Comparison of ENCODE assay signal across 1 cellular context in the genomic region with DNA sequence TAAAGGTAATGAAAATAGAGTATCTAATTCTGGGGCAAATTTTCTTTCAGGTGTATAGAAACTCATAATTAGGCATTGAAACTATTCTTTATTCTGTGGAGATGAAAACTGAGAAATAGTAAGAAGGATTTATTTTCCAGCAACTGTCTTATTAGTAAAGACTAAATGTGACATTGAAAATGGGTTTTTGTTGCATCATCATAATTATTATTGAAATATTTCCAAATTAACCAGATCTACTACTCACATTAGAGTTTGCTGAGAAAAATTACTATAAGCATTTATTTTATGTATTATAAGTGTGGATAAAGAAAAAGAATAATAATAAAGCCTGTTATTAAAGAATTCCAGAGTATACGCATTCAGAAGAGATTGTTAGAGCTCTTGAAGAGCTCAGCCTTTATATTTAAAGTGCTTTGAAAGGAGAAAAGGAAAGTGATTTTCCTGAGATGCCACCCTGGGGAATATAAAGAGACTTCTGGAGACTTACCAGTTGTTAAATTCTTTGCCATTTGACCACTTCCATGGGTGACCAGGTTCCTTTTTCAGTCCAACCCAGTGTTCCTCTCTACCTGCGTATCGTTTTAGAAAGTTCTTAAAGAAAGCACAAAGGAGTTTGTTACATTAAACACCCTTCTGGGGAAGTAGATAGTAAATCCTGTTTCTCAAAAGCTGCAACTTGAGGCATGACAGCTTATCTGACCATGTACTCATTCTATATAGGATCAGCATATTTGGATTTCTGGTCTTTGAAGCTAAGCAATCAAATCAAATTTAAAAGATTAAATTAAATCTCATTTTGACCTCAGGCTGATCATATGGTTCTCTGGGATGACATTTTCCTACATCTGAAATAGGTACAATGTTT.
TF ChIP-seq lines count a peak whose summit lies in the region.

No MANE protein-coding gene starts in this region.

TF ChIP-seq in K562, 482 proteins besides CTCF, POLR2A, EP300 and RAD21 (continued from another document):
- TF ChIP-seq, protein P1, sequence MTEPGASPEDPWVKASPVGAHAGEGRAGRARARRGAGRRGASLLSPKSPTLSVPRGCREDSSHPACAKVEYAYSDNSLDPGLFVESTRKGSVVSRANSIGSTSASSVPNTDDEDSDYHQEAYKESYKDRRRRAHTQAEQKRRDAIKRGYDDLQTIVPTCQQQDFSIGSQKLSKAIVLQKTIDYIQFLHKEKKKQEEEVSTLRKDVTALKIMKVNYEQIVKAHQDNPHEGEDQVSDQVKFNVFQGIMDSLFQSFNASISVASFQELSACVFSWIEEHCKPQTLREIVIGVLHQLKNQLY (CRISPR knock-in tag; conservative IDR thresholded peaks at IDR 0.05): no peak
- TF ChIP-seq FUS (optimal IDR thresholded peaks at IDR 0.05; ENCODE audit: low read depth, low read length): no peak
- TF ChIP-seq, protein P2, sequence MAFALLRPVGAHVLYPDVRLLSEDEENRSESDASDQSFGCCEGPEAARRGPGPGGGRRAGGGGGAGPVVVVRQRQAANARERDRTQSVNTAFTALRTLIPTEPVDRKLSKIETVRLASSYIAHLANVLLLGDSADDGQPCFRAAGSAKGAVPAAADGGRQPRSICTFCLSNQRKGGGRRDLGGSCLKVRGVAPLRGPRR (CRISPR knock-in tag; IDR thresholded peaks at IDR 0.05): no peak
- TF ChIP-seq BRF1 (IDR thresholded peaks at IDR 0.05; ENCODE audit: borderline replicate concordance, extremely low read depth, insufficient read length): no peak
TF ChIP-seq in K562: peak in this region for 9.
